Comparison of ENCODE assay signal across 3 cellular contexts in the genomic region with DNA sequence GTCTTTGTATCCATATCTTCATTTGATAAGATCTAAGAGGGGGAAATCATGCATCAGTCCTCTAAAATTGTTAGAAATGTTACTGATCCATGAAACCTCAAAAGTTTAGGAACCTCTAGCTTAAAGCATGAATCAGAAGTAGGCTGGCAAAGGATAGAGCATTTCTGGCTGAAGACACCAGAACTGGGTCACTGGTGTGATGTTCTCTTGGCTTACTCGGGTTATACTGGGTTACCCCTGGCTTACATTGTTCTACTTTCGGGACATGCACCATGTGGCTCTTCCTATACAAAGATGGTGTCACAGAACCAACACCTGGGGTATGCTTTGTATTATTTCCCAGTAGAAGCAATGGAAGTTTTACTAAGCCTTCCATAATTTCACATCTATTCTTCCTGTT.
"Had no signal": no experiment of that assay in that cellular context is flagged by ENCODE, and none has a peak within 500 bp of the region (broad histone marks: within the 10 kb centered on the region; RNA-seq: fewer than 3 reads in every experiment).

No MANE protein-coding gene starts in this region.

- DNase-seq: GDM1, GF-D8 had no signal

- ATAC-seq: GM12878 had no signal

- H3K4me3 ChIP-seq: GM12878 had no signal
